In genomic region chr13:60873116-60873515, GRCh38 we compare ENCODE assay signal across 26 cellular contexts.
"Had no signal": no experiment of that assay in that cellular context is flagged by ENCODE, and none has a peak within 500 bp of the region (broad histone marks: within the 10 kb centered on the region; RNA-seq: fewer than 3 reads in every experiment).

No MANE protein-coding gene starts in this region.

- H3K4me3 ChIP-seq: esophagus squamous epithelium, gastrocnemius medialis, heart right ventricle, left lung, lower lobe of right lung, mucosa of descending colon had no signal

- FAIRE-seq: endometrium, islet of Langerhans, keratinocyte had no signal

- H3K27me3 ChIP-seq: esophagus squamous epithelium, gastrocnemius medialis, heart right ventricle, left lung had no signal

- H3K27ac ChIP-seq: epithelial cell of prostate, esophagus squamous epithelium, gastrocnemius medialis, heart right ventricle, left lung, lower lobe of right lung had no signal

- H3K9me3 ChIP-seq: esophagus squamous epithelium, gastrocnemius medialis, lower lobe of right lung, mucosa of descending colon had no signal

- H3K36me3 ChIP-seq: esophagus squamous epithelium, gastrocnemius medialis, heart right ventricle, left lung, lower lobe of right lung had no signal

- H3K4me1 ChIP-seq: esophagus squamous epithelium, gastrocnemius medialis, heart right ventricle, left lung, lower lobe of right lung had no signal

- ATAC-seq: effector memory CD8-positive, alpha-beta T cell; esophagus mucosa; gastrocnemius medialis; heart right ventricle; left cardiac atrium; left lung; left ventricle myocardium superior; lower lobe of right lung; mucosa of descending colon; naive thymus-derived CD8-positive, alpha-beta T cell had no signal

- DNase-seq: cortex of kidney; effector CD8-positive, alpha-beta T cell; effector memory CD8-positive, alpha-beta T cell; endodermal cell; erythroblast; esophagus squamous epithelium; foreskin fibroblast; foreskin melanocyte; gastrocnemius medialis; glutamatergic neuron; head of caudate nucleus; heart right ventricle; hippocampal formation; left cardiac atrium; left lung; left ventricle myocardium superior; lower lobe of right lung; mesenchymal stem cell; mucosa of descending colon; naive B cell; naive thymus-derived CD8-positive, alpha-beta T cell had no signal
